Comparison of ENCODE assay signal across 9 cellular contexts in genomic region chr6:25250878-25251277, GRCh38. TPM values are rescaled to one million over a fixed set of nuclear protein-coding genes. Genes with fewer than 3 reads are reported as not detected.
DNase-seq lines count a peak whose midpoint lies in the region; ATAC-seq, FAIRE-seq and TF ChIP-seq lines count a peak whose summit lies in the region.
"Had no signal": no experiment of that assay in that cellular context is flagged by ENCODE, and none has a peak within 500 bp of the region (broad histone marks: within the 10 kb centered on the region; RNA-seq: fewer than 3 reads in every experiment).

No MANE protein-coding gene starts in this region.

- no peaks in the 10 kb centered on the region for H3K27me3 ChIP-seq in stomach

- no peak overlapping the region for H3K4me3 ChIP-seq in kidney (ENCODE audit: low read length in 2 of 2)
- H3K4me3 ChIP-seq in stomach: no peak overlapping the region

- intact Hi-C loops in kidney (cut with DNase I): no loop called here
- intact Hi-C loops in stomach (cut with DNase I; ENCODE audit: low total_unique reads): no loop called here

- 53 to 69% (median 57%) methylated on average over 5 of the region's 5 CpGs for WGBS in stomach, 5 donors

- TF ChIP-seq POLR2A in GM18505 (IDR thresholded peaks at IDR 0.05; ENCODE audit: borderline replicate concordance, extremely low read depth, insufficient read depth, insufficient read length): no peak
- TF ChIP-seq POLR2A in stomach (IDR thresholded peaks at IDR 0.05): no peak

- no peak overlapping the region for H3K27ac ChIP-seq in kidney (ENCODE audit: low read depth in 2 of 2, low read length in 2 of 2)
- no peak overlapping the region for H3K27ac ChIP-seq in stomach

- no peaks in the 10 kb centered on the region for H3K4me1 ChIP-seq in kidney (ENCODE audit: control insufficient read depth in 1 of 2, insufficient read depth in 1 of 2, low read depth in 1 of 2, low read length in 2 of 2)
- no peaks in the 10 kb centered on the region for H3K4me1 ChIP-seq in stomach

- H3K36me3 ChIP-seq in kidney (ENCODE audit: control insufficient read depth in 1 of 2, insufficient read depth in 2 of 2, low read length in 2 of 2) (no peaks in the 10 kb centered on the region), stomach (no peaks in the 10 kb centered on the region)

- ATAC-seq in GM18505 (IDR thresholded peaks at IDR 0.05; ENCODE audit: unreplicated experiment): peak; percentile 64
- peak; percentile 77 for ATAC-seq in GM21619 (IDR thresholded peaks at IDR 0.05; ENCODE audit: unreplicated experiment)

- H3K9me3 ChIP-seq in kidney (ENCODE audit: control insufficient read depth in 1 of 2, low read length in 2 of 2) (no peaks in the 10 kb centered on the region), stomach (no peaks in the 10 kb centered on the region)

- no peak for FAIRE-seq in kidney (lab: Jason Lieb, UNC)

- TF ChIP-seq CTCF in kidney (IDR thresholded peaks at IDR 0.05; ENCODE audit: borderline replicate concordance, extremely low read depth, insufficient read depth): no peak
- no peak for TF ChIP-seq CTCF in stomach (IDR thresholded peaks at IDR 0.05)

- no peak overlapping the region for H3K9ac ChIP-seq in kidney (ENCODE audit: low read length in 2 of 2)

- no peak for TF ChIP-seq EP300 in stomach (IDR thresholded peaks at IDR 0.05)

- DNase-seq in NCI-H2171 treated with DMSO at 0.1 percent for 48 hours (lab: John Stamatoyannopoulos, UW) (peak; percentile 89), kidney glomerular epithelial cell (lab: John Stamatoyannopoulos, UW) (peak; percentile 71), NCI-H1105 (lab: John Stamatoyannopoulos, UW) (no peak), kidney (no peak), stomach (no peak)
- DNase-seq: activated CD4-positive, alpha-beta T cell treated with anti-CD3 and anti-CD28 coated beads, Interleukin-2, amount 50 U/mL, for 1 hour; NCI-H1048 had no signal

RNA-seq across cellular contexts. Expression of gene CARMIL1, which starts 28.3 kb away (rescaled TPM):
- total RNA-seq in kidney: 51.1 TPM
- 22.3 TPM for polyA plus RNA-seq in kidney (ENCODE audit: insufficient read depth, low read depth, low replicate concordance)
- total RNA-seq in stomach: 10 to 100 TPM; 12.5 to 42.7 (median 18.7) TPM
- 10 to 100 TPM; 10.5 to 11.9 (median 11.7) TPM for polyA plus RNA-seq in stomach

Comparison
In these comparisons a context has a peak if more than half of its experiments do, and no peak if none do; other contexts are left out.
1. DNase-seq: peak in NCI-H2171 treated with DMSO at 0.1 percent for 48 hours (single experiment) and kidney glomerular epithelial cell (single experiment); none in NCI-H1105 (single experiment), kidney (single experiment) and stomach (single experiment).